In the genomic region with DNA sequence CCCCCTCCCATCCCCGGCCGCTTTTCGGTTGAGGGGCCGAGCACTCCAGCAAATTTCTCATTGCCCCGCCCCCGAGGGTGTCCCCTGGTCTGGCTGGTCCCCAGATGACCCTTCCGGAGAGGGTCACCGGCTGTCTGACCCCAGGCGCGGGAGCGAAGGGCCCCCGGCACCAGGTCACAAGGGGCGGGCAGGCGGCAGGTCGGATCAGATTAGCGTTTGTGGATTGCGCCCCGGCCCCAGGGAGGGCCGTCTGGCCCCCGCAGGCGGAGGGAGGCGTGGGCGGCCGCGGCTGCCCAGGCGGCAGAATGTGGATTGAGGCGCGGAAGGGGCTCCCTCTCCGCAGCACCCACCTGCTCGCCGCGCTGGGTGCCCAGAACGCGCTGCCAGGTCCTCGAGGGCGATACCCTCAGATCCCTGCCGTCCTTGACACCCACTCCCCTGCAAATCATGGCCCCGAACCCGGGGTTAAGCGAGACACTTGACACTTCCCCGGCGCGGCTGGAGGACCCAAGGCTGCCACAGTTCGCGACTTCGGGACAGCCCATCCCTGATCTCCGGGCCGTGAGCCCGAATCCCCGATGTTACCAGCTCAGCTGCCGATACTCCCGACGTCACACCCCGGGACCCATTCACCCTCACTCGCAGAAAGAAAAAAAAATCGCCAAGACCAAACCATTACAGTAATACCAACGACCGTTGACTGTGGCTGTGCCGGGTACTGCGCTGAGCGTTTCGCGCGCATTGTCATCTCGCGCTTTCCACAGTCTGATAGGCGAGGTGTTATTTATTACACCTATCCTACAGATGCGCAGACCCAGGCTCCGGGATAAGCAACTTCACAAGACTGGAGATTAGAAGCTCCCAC, we compare ENCODE assay signal across 11 cellular contexts. TPM values are rescaled to one million over a fixed set of nuclear protein-coding genes. Genes with fewer than 3 reads are reported as not detected.
A peak's percentile ranks its signal among the peaks of the same experiment; 100 is the strongest.
DNase-seq lines count a peak whose midpoint lies in the region; ATAC-seq and TF ChIP-seq lines count a peak whose summit lies in the region.
"Had no signal": no experiment of that assay in that cellular context is flagged by ENCODE, and none has a peak within 500 bp of the region (broad histone marks: within the 10 kb centered on the region; RNA-seq: fewer than 3 reads in every experiment).

No MANE protein-coding gene starts in this region.

- H3K4me1 Mint-ChIP-seq in GM23338, result peaks cover 45% of the 10 kb centered on the region
- peaks cover 9% of the 10 kb centered on the region for H3K4me1 Mint-ChIP-seq in activated CD8-positive, alpha-beta T cell treated with anti-CD3 and anti-CD28 coated beads, Interleukin-2, amount 10 ng/mL, durations not matched to agents 7 days and 5 days (ENCODE audit: low read depth)

- no peak overlapping the region for H3K27ac ChIP-seq in GM23338 (ENCODE audit: low read depth)
- no peak overlapping the region for H3K27ac ChIP-seq in heart right ventricle
- H3K27ac ChIP-seq in psoas muscle, result no peak overlapping the region

- intact Hi-C loops in heart right ventricle (cut with DNase I) (loop anchor here in 1 of 10 donors (10.0 kb wide), 1 partner anchor 444 kb away; a partner anchor contains a TSS), psoas muscle (cut with DNase I) (no loop called here)

- peaks cover 51% of the 10 kb centered on the region for H3K79me2 ChIP-seq in GM23338 (replicated peaks; ENCODE audit: insufficient read depth)

- ATAC-seq in GM23338 (peak; percentile 2; the same call in 2 of the 3 replicates), heart right ventricle (peak in 6 of 8 donors; percentile 3 to 25 (median 11)), psoas muscle (peak; percentile 9 to 42 (median 18)), HG03108 (IDR thresholded peaks at IDR 0.05; ENCODE audit: unreplicated experiment) (no peak), GM19455 (IDR thresholded peaks at IDR 0.05; ENCODE audit: unreplicated experiment) (no peak), HG03469 (IDR thresholded peaks at IDR 0.05; ENCODE audit: unreplicated experiment) (no peak)
- peak; percentile 65 for ATAC-seq in activated CD8-positive, alpha-beta T cell treated with anti-CD3 and anti-CD28 coated beads, Interleukin-2, amount 10 ng/mL, durations not matched to agents 7 days and 5 days
- ATAC-seq: GM12878 had no signal

- TF ChIP-seq CTCF in GM23338 (conservative IDR thresholded peaks at IDR 0.05; ENCODE audit: low read depth in 2 of 2) (no peak), heart right ventricle (IDR thresholded peaks at IDR 0.05) (no peak), psoas muscle (IDR thresholded peaks at IDR 0.05) (no peak)

- H3K4me2 ChIP-seq in GM23338, result peak overlapping the region; percentile 96

- peaks cover 22% of the 10 kb centered on the region for H3K27me3 ChIP-seq in GM23338 (ENCODE audit: insufficient read depth)
- peaks cover 4 to 49% (median 28%) of the 10 kb centered on the region in 7 donors for H3K27me3 ChIP-seq in heart right ventricle
- H3K27me3 ChIP-seq in psoas muscle (ENCODE audit: insufficient read depth in 3 of 3, low read length in 2 of 3), result peaks cover 0 to 24% (median 8%) of the 10 kb centered on the region in 3 donors

- H3K4me3 ChIP-seq in GM23338 (peak overlapping the region; percentile 78), heart right ventricle (peak overlapping the region; percentile 2 to 53 (median 40)), psoas muscle (peak overlapping the region; percentile 35)
- H3K4me3 ChIP-seq: GM12878 had no signal

- peaks cover 54% of the 10 kb centered on the region for H3K27me3 Mint-ChIP-seq in GM23338 (ENCODE audit: insufficient read depth, low read depth, poor library complexity)
- H3K27me3 Mint-ChIP-seq in activated CD8-positive, alpha-beta T cell treated with anti-CD3 and anti-CD28 coated beads, Interleukin-2, amount 10 ng/mL, durations not matched to agents 7 days and 5 days (ENCODE audit: low read depth), result peaks cover 60% of the 10 kb centered on the region

- H3K36me3 ChIP-seq in GM23338 (ENCODE audit: insufficient read depth), result no peaks in the 10 kb centered on the region
- peaks cover 0 to 4% (median 0%) of the 10 kb centered on the region in 9 donors for H3K36me3 ChIP-seq in heart right ventricle
- no peaks in the 10 kb centered on the region for H3K36me3 ChIP-seq in psoas muscle (ENCODE audit: insufficient read depth in 1 of 2, low read depth in 1 of 2)

- H2AFZ ChIP-seq in GM23338, result no peak overlapping the region; the same call in 1 of the 2 replicates

- H3K9me2 ChIP-seq in GM23338 (ENCODE audit: insufficient read depth), result no peaks in the 10 kb centered on the region

- H3K4me1 ChIP-seq in GM23338 (ENCODE audit: insufficient read depth) (peaks cover 42% of the 10 kb centered on the region), heart right ventricle (peaks cover 6 to 25% (median 17%) of the 10 kb centered on the region in 9 donors), psoas muscle (peaks cover 5% of the 10 kb centered on the region)

- H3K9me3 ChIP-seq in heart right ventricle (no peaks in the 10 kb centered on the region), psoas muscle (no peaks in the 10 kb centered on the region)

- peaks cover 26% of the 10 kb centered on the region for H3F3A ChIP-seq in GM23338 (replicated peaks; ENCODE audit: low read depth)

- peaks cover 8% of the 10 kb centered on the region; the same call in 1 of the 3 replicates for H3K36me3 Mint-ChIP-seq in GM23338 (ENCODE audit: low read depth)
- no peaks in the 10 kb centered on the region for H3K36me3 Mint-ChIP-seq in activated CD8-positive, alpha-beta T cell treated with anti-CD3 and anti-CD28 coated beads, Interleukin-2, amount 10 ng/mL, durations not matched to agents 7 days and 5 days (ENCODE audit: low read depth)

- H3K27ac Mint-ChIP-seq in GM23338, result no peak overlapping the region
- no peak overlapping the region for H3K27ac Mint-ChIP-seq in activated CD8-positive, alpha-beta T cell treated with anti-CD3 and anti-CD28 coated beads, Interleukin-2, amount 10 ng/mL, durations not matched to agents 7 days and 5 days

- CTCF ChIA-PET in activated CD8-positive, alpha-beta T cell treated with anti-CD3 and anti-CD28 coated beads, Interleukin-2, amount 10 ng/mL, durations not matched to agents 7 days and 5 days (lab: Charles Lee), result interaction anchor here (1.5 kb wide), 1 partner anchor 34 kb away, joined by 4 read pairs; no protein-coding TSS in a partner anchor

- DNase-seq in GM23338 (ENCODE audit: low spot score) (peak; percentile 64), heart right ventricle (no peak), psoas muscle (no peak)
- DNase-seq in activated CD8-positive, alpha-beta T cell treated with anti-CD3 and anti-CD28 coated beads, Interleukin-2, amount 10 ng/mL, durations not matched to agents 7 days and 5 days, result peak; percentile 26
- DNase-seq in stimulated activated CD8-positive, alpha-beta memory T cell treated with anti-CD3 and anti-CD28 coated beads, Interleukin-4, amount 100 ng/mL, for 48 hours, result no peak
- DNase-seq: NCI-H2107, small intestine had no signal

- H3K9me3 Mint-ChIP-seq in GM23338, result no peaks in the 10 kb centered on the region; the same call in 2 of the 3 replicates
- no peaks in the 10 kb centered on the region for H3K9me3 Mint-ChIP-seq in activated CD8-positive, alpha-beta T cell treated with anti-CD3 and anti-CD28 coated beads, Interleukin-2, amount 10 ng/mL, durations not matched to agents 7 days and 5 days (ENCODE audit: insufficient read depth)

- H3K4me3 Mint-ChIP-seq in GM23338, result peak overlapping the region; percentile 72
- H3K4me3 Mint-ChIP-seq in activated CD8-positive, alpha-beta T cell treated with anti-CD3 and anti-CD28 coated beads, Interleukin-2, amount 10 ng/mL, durations not matched to agents 7 days and 5 days, result peak overlapping the region; percentile 40

- POLR2A ChIA-PET in activated CD8-positive, alpha-beta T cell treated with anti-CD3 and anti-CD28 coated beads, Interleukin-2, amount 10 ng/mL, durations not matched to agents 7 days and 5 days (lab: Charles Lee), result no interaction called here

- WGBS in heart right ventricle, 2 donors, result 4 to 6% methylated on average over 68 to 69 of the region's 69 CpGs
- WGBS in psoas muscle, 3 donors, result 11 to 14% (median 13%) methylated on average over 64 to 69 of the region's 69 CpGs

- H4K20me1 ChIP-seq in GM23338 (replicated peaks; ENCODE audit: insufficient read depth), result peaks cover 14% of the 10 kb centered on the region; the same call in 1 of the 2 replicates

RNA-seq across cellular contexts. Expression of a gene that starts 1.0 kb away (rescaled TPM):
- total RNA-seq in GM23338 (2014; rRNA removed; shearing (Covaris generic)), result 28.4 and 29.9 TPM in 2 replicates
- polyA plus RNA-seq in GM23338 (2016; fragmentation: Nextera tagmentation; extraction: Ambion mirVana), result 11.2 and 12.0 TPM in 2 replicates
- not detected for total RNA-seq in activated CD8-positive, alpha-beta T cell treated with anti-CD3 and anti-CD28 coated beads, Interleukin-2, amount 10 ng/mL, durations not matched to agents 7 days and 5 days
- total RNA-seq in heart right ventricle, result under 1 TPM in 1 of 10 donors, not detected in 9; 0.29 TPM
- under 1 TPM in 1 of 2 donors, not detected in 1; 0.04 TPM for polyA plus RNA-seq in heart right ventricle
- total RNA-seq in psoas muscle, result not detected
- under 1 TPM in 2 of 3 donors, not detected in 1; 0.08 to 0.10 TPM for polyA plus RNA-seq in psoas muscle
- total RNA-seq: GM12878 had no signal
- polyA plus RNA-seq: GM12878 had no signal

RNA-seq across cellular contexts. Expression of a gene that starts 36.6 kb away (rescaled TPM):
- total RNA-seq in GM23338 (2014; rRNA removed; shearing (Covaris generic)), result 131 and 138 TPM in 2 replicates
- polyA plus RNA-seq in GM23338 (2016; fragmentation: Nextera tagmentation; extraction: Ambion mirVana) (40.5 and 42.0 TPM in 2 replicates), heart right ventricle (10 to 100 TPM; 17.3 to 18.6 TPM), psoas muscle (10 to 100 TPM; 13.0 to 76.6 (median 33.8) TPM)
- total RNA-seq in activated CD8-positive, alpha-beta T cell treated with anti-CD3 and anti-CD28 coated beads, Interleukin-2, amount 10 ng/mL, durations not matched to agents 7 days and 5 days, result 10 to 100 TPM; 58.7 to 60.8 TPM
- total RNA-seq in heart right ventricle (100 to 1,000 TPM in 3 of 10 donors, 10 to 100 TPM in 7; 70.1 to 128 (median 81.9) TPM), psoas muscle (10 to 100 TPM; 41.3 to 75.0 (median 62.0) TPM)

RNA-seq across cellular contexts. Expression of a gene that starts 38.0 kb away (rescaled TPM):
- total RNA-seq in GM23338 (2014; rRNA removed; shearing (Covaris generic)), result 48.7 and 58.2 TPM in 2 replicates
- polyA plus RNA-seq in GM23338 (2016; fragmentation: Nextera tagmentation; extraction: Ambion mirVana), result 11.1 and 11.9 TPM in 2 replicates
- total RNA-seq in activated CD8-positive, alpha-beta T cell treated with anti-CD3 and anti-CD28 coated beads, Interleukin-2, amount 10 ng/mL, durations not matched to agents 7 days and 5 days, result 1 to 10 TPM; 6.2 to 6.5 TPM
- total RNA-seq in heart right ventricle, result 10 to 100 TPM in 1 of 10 donors, 1 to 10 TPM in 9; 4.8 to 10.3 (median 6.1) TPM
- 1 to 10 TPM; 4.1 to 5.6 TPM for polyA plus RNA-seq in heart right ventricle
- 1 to 10 TPM; 2.8 to 4.0 (median 3.3) TPM for total RNA-seq in psoas muscle
- 1 to 10 TPM; 1.0 to 2.5 (median 2.4) TPM for polyA plus RNA-seq in psoas muscle

RNA-seq across cellular contexts. Expression of a gene that starts 58.1 kb away (rescaled TPM):
- 43.3 and 43.9 TPM in 2 replicates for total RNA-seq in GM23338 (2014; rRNA removed; shearing (Covaris generic))
- polyA plus RNA-seq in GM23338 (2016; fragmentation: Nextera tagmentation; extraction: Ambion mirVana), result 5.9 and 7.1 TPM in 2 replicates
- total RNA-seq in activated CD8-positive, alpha-beta T cell treated with anti-CD3 and anti-CD28 coated beads, Interleukin-2, amount 10 ng/mL, durations not matched to agents 7 days and 5 days, result 10 to 100 TPM; 19.5 to 21.4 TPM
- total RNA-seq in heart right ventricle, result 10 to 100 TPM; 39.9 to 73.8 (median 58.2) TPM
- 10 to 100 TPM; 11.0 to 13.8 TPM for polyA plus RNA-seq in heart right ventricle
- 100 to 1,000 TPM in 3 of 4 donors, 10 to 100 TPM in 1; 66.1 to 143 (median 140) TPM for total RNA-seq in psoas muscle
- polyA plus RNA-seq in psoas muscle, result 100 to 1,000 TPM in 1 of 3 donors, 10 to 100 TPM in 2; 26.4 to 153 (median 67.2) TPM

Comparison
In these comparisons a context has a peak if more than half of its experiments do, and no peak if none do; other contexts are left out.
1. ATAC-seq: peak in GM23338 (single experiment), activated CD8-positive, alpha-beta T cell treated with anti-CD3 and anti-CD28 coated beads, Interleukin-2, amount 10 ng/mL, durations not matched to agents 7 days and 5 days (single experiment), heart right ventricle (6 of 8) and psoas muscle (4 of 4); none in HG03108 (single experiment), GM19455 (single experiment) and HG03469 (single experiment).
2. DNase-seq: peak in GM23338 (single experiment) and activated CD8-positive, alpha-beta T cell treated with anti-CD3 and anti-CD28 coated beads, Interleukin-2, amount 10 ng/mL, durations not matched to agents 7 days and 5 days (single experiment); none in heart right ventricle (0 of 2), psoas muscle (0 of 2) and stimulated activated CD8-positive, alpha-beta memory T cell treated with anti-CD3 and anti-CD28 coated beads, Interleukin-4, amount 100 ng/mL, for 48 hours (single experiment).
3. RNA of a gene that starts 1.0 kb away (total RNA-seq): 28.4 to 29.9 TPM in GM23338; 0.29 TPM in heart right ventricle, not detected in activated CD8-positive, alpha-beta T cell treated with anti-CD3 and anti-CD28 coated beads, Interleukin-2, amount 10 ng/mL, durations not matched to agents 7 days and 5 days and not detected in psoas muscle; every median in the first group is over 10 times any median in the second.
4. Peak in every context shown above with its lines, with median percentiles within 50 percentile points of each other: H3K4me3 ChIP-seq.